Comparison of ENCODE assay signal across 10 cellular contexts in genomic region chr9:33737811-33738606, GRCh38. TPM values are rescaled to one million over a fixed set of nuclear protein-coding genes. Genes with fewer than 3 reads are reported as not detected.
DNase-seq lines count a peak whose midpoint lies in the region; ATAC-seq, FAIRE-seq and TF ChIP-seq lines count a peak whose summit lies in the region.
"Had no signal": no experiment of that assay in that cellular context is flagged by ENCODE, and none has a peak within 500 bp of the region (broad histone marks: within the 10 kb centered on the region; RNA-seq: fewer than 3 reads in every experiment).

No MANE protein-coding gene starts in this region.

- peak; percentile 82 for FAIRE-seq in GM19239 (lab: Jason Lieb, UNC)

- DNase-seq in BE2C (peak; percentile 73), GM19239 (ENCODE audit: insufficient read length, low spot score) (no peak), NCI-H2227 treated with DMSO at 0.1 percent for 48 hours (lab: John Stamatoyannopoulos, UW) (peak; percentile 3), adrenal gland (peak in 4 of 7 donors; percentile 11 to 63 (median 28)), iris pigment epithelial cell (ENCODE audit: low read depth) (peak; percentile 64), mesenteric fat pad (ENCODE audit: low spot score) (no peak), activated gamma-delta T cell treated with Interleukin-2 at 50 U/mL for 16 hours (no peak)

- H3K4me3 ChIP-seq in BE2C (ENCODE audit: low read depth, low read length): no peak overlapping the region
- H3K4me3 ChIP-seq in adrenal gland: no peak overlapping the region
- H3K4me3 ChIP-seq: skin epidermis had no signal

- H3K27ac ChIP-seq in adrenal gland: no peak overlapping the region
- H3K27ac ChIP-seq: skin epidermis had no signal

- H3K9me3 ChIP-seq in BE2C: no peaks in the 10 kb centered on the region
- no peaks in the 10 kb centered on the region for H3K9me3 ChIP-seq in adrenal gland (replicated peaks in 1 of 3)

- peaks cover 4% of the 10 kb centered on the region for H3K4me1 ChIP-seq in BE2C
- H3K4me1 ChIP-seq in adrenal gland (replicated peaks in 1 of 2): no peaks in the 10 kb centered on the region

- H3K36me3 ChIP-seq in BE2C: no peaks in the 10 kb centered on the region
- H3K36me3 ChIP-seq in adrenal gland (replicated peaks in 1 of 2): no peaks in the 10 kb centered on the region

- H3K27me3 ChIP-seq in BE2C: no peaks in the 10 kb centered on the region
- peaks cover 5% of the 10 kb centered on the region for H3K27me3 ChIP-seq in adrenal gland

- WGBS in adrenal gland, 4 donors: 24 to 35% (median 32%) methylated on average over 5 of the region's 5 CpGs

- no peak for TF ChIP-seq POLR2A in adrenal gland (IDR thresholded peaks at IDR 0.05)

- peak; percentile 89 for TF ChIP-seq CTCF in BE2C (IDR thresholded peaks at IDR 0.05; ENCODE audit: low read depth, low read length)
- peak; percentile 7 to 42 (median 36) for TF ChIP-seq CTCF in adrenal gland (IDR thresholded peaks at IDR 0.05)

- no peak for ATAC-seq in HG03469 (IDR thresholded peaks at IDR 0.05; ENCODE audit: unreplicated experiment)

- intact Hi-C loops in adrenal gland (cut with DNase I): no loop called here

RNA-seq across cellular contexts. Expression of gene PRSS3, which starts 57.4 kb away (rescaled TPM):
- 116 TPM for polyA plus RNA-seq in BE2C (2012; ENCODE audit: insufficient read depth, insufficient read length, low read depth)
- total RNA-seq in adrenal gland (1 to 10 TPM in 5 of 8 donors, not detected in 3; 1.1 to 5.5 (median 1.8) TPM), mesenteric fat pad (not detected)
- polyA plus RNA-seq in adrenal gland: 1 to 10 TPM; 3.7 to 5.8 (median 4.4) TPM
- polyA plus RNA-seq: IgD-negative memory B cell had no signal

Comparison
In these comparisons a context has a peak if more than half of its experiments do, and no peak if none do; other contexts are left out.
1. DNase-seq: peak in BE2C (single experiment), NCI-H2227 treated with DMSO at 0.1 percent for 48 hours (single experiment), adrenal gland (4 of 7) and iris pigment epithelial cell (single experiment); none in GM19239 (single experiment), mesenteric fat pad (single experiment) and activated gamma-delta T cell treated with Interleukin-2 at 50 U/mL for 16 hours (single experiment).